In the genomic region with DNA sequence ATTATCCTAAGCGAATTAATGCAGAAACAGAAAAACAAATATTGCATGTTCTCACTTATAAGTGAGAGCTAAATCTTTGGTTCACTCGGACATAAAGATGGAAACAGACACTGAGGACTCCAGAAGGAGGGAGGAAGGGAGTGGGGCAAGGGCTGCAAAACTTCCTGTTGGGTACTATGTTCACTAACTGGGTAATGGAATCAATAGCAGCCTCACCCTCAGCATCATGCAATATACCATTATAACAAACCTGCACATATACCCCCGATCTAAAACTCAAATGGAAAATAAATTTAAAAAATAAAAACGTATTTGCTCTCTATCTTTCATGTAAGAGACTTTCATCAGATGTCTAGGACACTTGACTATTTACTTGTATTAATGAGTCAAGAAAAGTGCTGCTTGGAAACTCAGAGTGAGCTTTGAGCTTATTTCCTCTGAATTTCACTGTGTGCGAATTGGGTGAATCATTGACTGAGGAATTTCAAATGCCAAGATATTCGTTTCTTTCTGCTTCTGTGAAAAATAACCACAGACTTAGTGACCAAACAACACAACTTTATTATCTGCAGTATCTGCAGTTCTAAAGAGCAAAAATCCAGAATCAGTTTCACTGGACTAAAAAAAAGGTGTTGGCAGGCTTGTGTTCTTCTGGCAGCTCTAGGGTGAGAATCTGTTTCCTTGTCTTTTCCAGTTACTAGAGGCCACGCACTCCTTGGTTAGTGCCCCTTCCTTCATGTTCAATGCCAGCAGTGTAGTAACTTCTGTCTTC, we compare ENCODE assay signal across 12 cellular contexts. TPM values are rescaled to one million over a fixed set of nuclear protein-coding genes. Genes with fewer than 3 reads are reported as not detected.
DNase-seq lines count a peak whose midpoint lies in the region; ATAC-seq and TF ChIP-seq lines count a peak whose summit lies in the region.
"Had no signal": no experiment of that assay in that cellular context is flagged by ENCODE, and none has a peak within 500 bp of the region (broad histone marks: within the 10 kb centered on the region; RNA-seq: fewer than 3 reads in every experiment).

No MANE protein-coding gene starts in this region.

- no peaks in the 10 kb centered on the region for H3K4me1 Mint-ChIP-seq in naive thymus-derived CD8-positive, alpha-beta T cell
- H3K4me1 Mint-ChIP-seq: CD4-positive, alpha-beta memory T cell had no signal

- TF ChIP-seq CTCF in AG09319 (IDR thresholded peaks at IDR 0.05; ENCODE audit: low read depth, low read length) (no peak), GM10266 (IDR thresholded peaks at IDR 0.05; ENCODE audit: control insufficient read depth, insufficient read depth, low read depth, missing control alignments) (no peak)

- H3K27me3 Mint-ChIP-seq in naive thymus-derived CD8-positive, alpha-beta T cell = peaks cover 5 to 31% (median 21%) of the 10 kb centered on the region in 5 donors

- H3K27ac ChIP-seq in epithelial cell of prostate = peak overlapping the region; percentile 58

- ATAC-seq in naive thymus-derived CD8-positive, alpha-beta T cell = no peak

- peak overlapping the region in 1 of 10 donors; percentile 45 for H3K27ac Mint-ChIP-seq in naive thymus-derived CD8-positive, alpha-beta T cell
- H3K27ac Mint-ChIP-seq: CD4-positive, alpha-beta memory T cell had no signal

- H3K4me3 Mint-ChIP-seq in naive thymus-derived CD8-positive, alpha-beta T cell = no peak overlapping the region
- H3K4me3 Mint-ChIP-seq: CD4-positive, alpha-beta memory T cell had no signal

- DNase-seq in AG09319 (ENCODE audit: extremely low read depth, low read depth) = peak; percentile 41
- DNase-seq in LoVo (ENCODE audit: low spot score) = peak; percentile 39
- DNase-seq in epithelial cell of prostate (ENCODE audit: low read depth, low spot score) = no peak
- peak; percentile 74 for DNase-seq in myocyte (ENCODE audit: low read depth)
- no peak for DNase-seq in NCI-H1436 (lab: John Stamatoyannopoulos, UW)
- no peak for DNase-seq in naive thymus-derived CD8-positive, alpha-beta T cell
- DNase-seq in activated gamma-delta T cell treated with Interleukin-2 at 50 U/mL for 16 hours = no peak
- no peak for DNase-seq in GM10266 (ENCODE audit: extremely low spot score)
- DNase-seq: activated CD8-positive, alpha-beta memory T cell treated with anti-CD3 and anti-CD28 coated beads, Interleukin-2, amount 50 U/mL, for 48 hours; CD4-positive, alpha-beta memory T cell; NK-92 treated with Interleukin-12 subunit alpha and Interleukin-12 subunit beta, amount 100 ng/mL, for 24 hours; T-helper 2 cell had no signal

- no peaks in the 10 kb centered on the region for H3K9me3 Mint-ChIP-seq in naive thymus-derived CD8-positive, alpha-beta T cell

- no peaks in the 10 kb centered on the region for H3K36me3 Mint-ChIP-seq in naive thymus-derived CD8-positive, alpha-beta T cell
- H3K36me3 Mint-ChIP-seq: CD4-positive, alpha-beta memory T cell had no signal

- POLR2A ChIA-PET in naive thymus-derived CD8-positive, alpha-beta T cell (lab: Charles Lee) = no interaction called here

RNA-seq across cellular contexts. Expression of a gene that starts 18.4 kb away (rescaled TPM):
- 0.19 TPM in 1 of 2 replicates, not detected in the other for total RNA-seq in myocyte
- polyA plus RNA-seq in myocyte (2012) = not detected
- not detected for total RNA-seq in naive thymus-derived CD8-positive, alpha-beta T cell
- polyA plus RNA-seq in naive thymus-derived CD8-positive, alpha-beta T cell = not detected
- total RNA-seq: CD4-positive, alpha-beta memory T cell had no signal
- polyA plus RNA-seq: CD4-positive, alpha-beta memory T cell had no signal

Comparison
In these comparisons a context has a peak if more than half of its experiments do, and no peak if none do; other contexts are left out.
1. DNase-seq: peak in AG09319 (single experiment), LoVo (single experiment) and myocyte (single experiment); none in epithelial cell of prostate (single experiment), NCI-H1436 (single experiment), naive thymus-derived CD8-positive, alpha-beta T cell (0 of 10), activated gamma-delta T cell treated with Interleukin-2 at 50 U/mL for 16 hours (single experiment) and GM10266 (single experiment).